In genomic region chr3:128788268-128788869, GRCh38 we compare ENCODE assay signal across 11 cellular contexts.
DNase-seq lines count a peak whose midpoint lies in the region; ATAC-seq, FAIRE-seq and TF ChIP-seq lines count a peak whose summit lies in the region.
"Had no signal": no experiment of that assay in that cellular context is flagged by ENCODE, and none has a peak within 500 bp of the region (broad histone marks: within the 10 kb centered on the region; RNA-seq: fewer than 3 reads in every experiment).

No MANE protein-coding gene starts in this region.

- H3K27ac ChIP-seq in CD4-positive, alpha-beta memory T cell (ENCODE audit: low read depth, low read length) = peak overlapping the region; percentile 48
- no peak overlapping the region for H3K27ac ChIP-seq in HEK293 (ENCODE audit: extremely low read depth, low read depth, low read length)
- no peak overlapping the region for H3K27ac ChIP-seq in right lobe of liver
- H3K27ac ChIP-seq in kidney (ENCODE audit: low read depth in 2 of 2, low read length in 2 of 2) = no peak overlapping the region
- H3K27ac ChIP-seq: body of pancreas, SK-N-MC had no signal

- ATAC-seq in right lobe of liver (no peak), HG02981 (IDR thresholded peaks at IDR 0.05; ENCODE audit: unreplicated experiment) (no peak)
- ATAC-seq: body of pancreas had no signal

- H3K9ac ChIP-seq in kidney (ENCODE audit: low read length in 2 of 2) = no peak overlapping the region

- 81% methylated on average over 3 of the region's 5 CpGs for WGBS in right lobe of liver (ENCODE audit: insufficient coverage, low coverage, low lambda C conversion rate, missing lambda C conversion rate)

- no peak for FAIRE-seq in kidney (lab: Jason Lieb, UNC)

- peak in 2 of 5 donors; percentile 17 to 35 for DNase-seq in CD4-positive, alpha-beta memory T cell
- DNase-seq in activated naive CD4-positive, alpha-beta T cell treated with anti-CD3 and anti-CD28 coated beads, Interleukin-2, amount 10 ng/mL, durations not matched to agents 7 days and 5 days = peak; percentile 25
- DNase-seq in nephron progenitor cell = no peak
- no peak for DNase-seq in NCI-H2081 treated with DMSO at 0.1 percent for 48 hours (lab: John Stamatoyannopoulos, UW)
- no peak for DNase-seq in right lobe of liver
- no peak for DNase-seq in kidney
- DNase-seq: body of pancreas, NCI-H524 had no signal

- no peaks in the 10 kb centered on the region for H3K27me3 Mint-ChIP-seq in CD4-positive, alpha-beta memory T cell
- no peaks in the 10 kb centered on the region for H3K27me3 Mint-ChIP-seq in activated naive CD4-positive, alpha-beta T cell treated with anti-CD3 and anti-CD28 coated beads, Interleukin-2, amount 10 ng/mL, durations not matched to agents 7 days and 5 days
- no peaks in the 10 kb centered on the region for H3K27me3 Mint-ChIP-seq in nephron progenitor cell (ENCODE audit: low read depth, poor library complexity)

- no peaks in the 10 kb centered on the region for H3K36me3 ChIP-seq in CD4-positive, alpha-beta memory T cell (ENCODE audit: insufficient read depth, low read length)
- H3K36me3 ChIP-seq in HEK293 (ENCODE audit: control insufficient read depth in 2 of 2, insufficient read depth in 1 of 2, low read length in 2 of 2) = no peaks in the 10 kb centered on the region
- H3K36me3 ChIP-seq in right lobe of liver = no peaks in the 10 kb centered on the region
- no peaks in the 10 kb centered on the region for H3K36me3 ChIP-seq in kidney (ENCODE audit: control insufficient read depth in 1 of 2, insufficient read depth in 2 of 2, low read length in 2 of 2)

- no peaks in the 10 kb centered on the region for H3K9me3 ChIP-seq in CD4-positive, alpha-beta memory T cell (ENCODE audit: control insufficient read depth in 1 of 2, low read length in 2 of 2)
- H3K9me3 ChIP-seq in HEK293 (ENCODE audit: control insufficient read depth, insufficient read depth, low read depth, low read length) (no peaks in the 10 kb centered on the region), right lobe of liver (no peaks in the 10 kb centered on the region), kidney (ENCODE audit: control insufficient read depth in 1 of 2, low read length in 2 of 2) (no peaks in the 10 kb centered on the region)
- H3K9me3 ChIP-seq: body of pancreas had no signal

- no peaks in the 10 kb centered on the region for H3K9me3 Mint-ChIP-seq in CD4-positive, alpha-beta memory T cell
- no peaks in the 10 kb centered on the region for H3K9me3 Mint-ChIP-seq in activated naive CD4-positive, alpha-beta T cell treated with anti-CD3 and anti-CD28 coated beads, Interleukin-2, amount 10 ng/mL, durations not matched to agents 7 days and 5 days
- H3K9me3 Mint-ChIP-seq in nephron progenitor cell = no peaks in the 10 kb centered on the region

- CTCF ChIA-PET in CD4-positive, alpha-beta memory T cell (lab: Charles Lee; ENCODE audit: partially characterized antibody) = interaction anchor here (0.7 to 3.8 kb wide), 14 partner anchors 8 to 1125 kb away, joined by 3 to 82 read pairs (median 6); no protein-coding TSS in a partner anchor
- CTCF ChIA-PET in HEK293 (lab: Yijun Ruan, JAX) = interaction anchor here (0.6 to 1.9 kb wide), 5 partner anchors 10 to 295 kb away, joined by 3 to 7 read pairs (median 5); no protein-coding TSS in a partner anchor
- CTCF ChIA-PET in activated naive CD4-positive, alpha-beta T cell treated with anti-CD3 and anti-CD28 coated beads, Interleukin-2, amount 10 ng/mL, durations not matched to agents 7 days and 5 days (lab: Charles Lee) = interaction anchor here (0.8 to 5.1 kb wide), 8 partner anchors 8 to 108 kb away, joined by 3 to 26 read pairs (median 6); no protein-coding TSS in a partner anchor

- peaks cover 55 to 82% (median 69%) of the 10 kb centered on the region in 4 donors for H3K4me1 Mint-ChIP-seq in CD4-positive, alpha-beta memory T cell
- H3K4me1 Mint-ChIP-seq in activated naive CD4-positive, alpha-beta T cell treated with anti-CD3 and anti-CD28 coated beads, Interleukin-2, amount 10 ng/mL, durations not matched to agents 7 days and 5 days = peaks cover 85% of the 10 kb centered on the region
- peaks cover 52% of the 10 kb centered on the region for H3K4me1 Mint-ChIP-seq in nephron progenitor cell

- H3K4me1 ChIP-seq in CD4-positive, alpha-beta memory T cell (ENCODE audit: insufficient read depth, low read length) = peaks cover 80% of the 10 kb centered on the region
- H3K4me1 ChIP-seq in HEK293 (ENCODE audit: control insufficient read depth, insufficient read depth, low read length) = peaks cover 3% of the 10 kb centered on the region; the same call in 1 of the 2 replicates
- H3K4me1 ChIP-seq in right lobe of liver = peaks cover 0 to 10% (median under 1%) of the 10 kb centered on the region in 4 donors
- H3K4me1 ChIP-seq in kidney (ENCODE audit: control insufficient read depth in 1 of 2, insufficient read depth in 1 of 2, low read depth in 1 of 2, low read length in 2 of 2) = peaks cover 11 to 28% of the 10 kb centered on the region in 2 donors

- TF ChIP-seq CTCF in HEK293 (tag by site-specific recombination; IDR thresholded peaks at IDR 0.05) = no peak
- TF ChIP-seq CTCF in nephron progenitor cell (IDR thresholded peaks at IDR 0.05) = no peak
- no peak for TF ChIP-seq CTCF in right lobe of liver (IDR thresholded peaks at IDR 0.05)
- no peak for TF ChIP-seq CTCF in kidney (IDR thresholded peaks at IDR 0.05; ENCODE audit: borderline replicate concordance, extremely low read depth, insufficient read depth)

- intact Hi-C loops in CD4-positive, alpha-beta memory T cell (cut with micrococcal nuclease) = loop anchor here (2.0 kb wide), 1 partner anchor 16 kb away; no protein-coding TSS in a partner anchor
- intact Hi-C loops in right lobe of liver (cut with DNase I) (no loop called here), kidney (cut with DNase I) (no loop called here)

- no peak for TF ChIP-seq POLR2A in right lobe of liver (IDR thresholded peaks at IDR 0.05)

- POLR2A ChIA-PET in CD4-positive, alpha-beta memory T cell (lab: Charles Lee; ENCODE audit: partially characterized antibody) = interaction anchor here (0.8 to 3.8 kb wide), 23 partner anchors 10 to 528 kb away, joined by 3 to 63 read pairs (median 6); partner anchors contain the start of genes ACAD9, RAB7A and RPN1
- POLR2A ChIA-PET in HEK293 (lab: Yijun Ruan, JAX) = no interaction called here

- peaks cover 0 to 2% of the 10 kb centered on the region in 2 donors for H3K36me3 Mint-ChIP-seq in CD4-positive, alpha-beta memory T cell
- peaks cover 16% of the 10 kb centered on the region for H3K36me3 Mint-ChIP-seq in activated naive CD4-positive, alpha-beta T cell treated with anti-CD3 and anti-CD28 coated beads, Interleukin-2, amount 10 ng/mL, durations not matched to agents 7 days and 5 days
- peaks cover 6% of the 10 kb centered on the region for H3K36me3 Mint-ChIP-seq in nephron progenitor cell (ENCODE audit: low read depth)

- peak overlapping the region; percentile 89 to 98 (median 94) for H3K27ac Mint-ChIP-seq in CD4-positive, alpha-beta memory T cell
- peak overlapping the region; percentile 94 for H3K27ac Mint-ChIP-seq in activated naive CD4-positive, alpha-beta T cell treated with anti-CD3 and anti-CD28 coated beads, Interleukin-2, amount 10 ng/mL, durations not matched to agents 7 days and 5 days
- H3K27ac Mint-ChIP-seq in nephron progenitor cell = peak overlapping the region; percentile 66

- peak overlapping the region; percentile 70 to 90 (median 84) for H3K4me3 Mint-ChIP-seq in CD4-positive, alpha-beta memory T cell
- H3K4me3 Mint-ChIP-seq in activated naive CD4-positive, alpha-beta T cell treated with anti-CD3 and anti-CD28 coated beads, Interleukin-2, amount 10 ng/mL, durations not matched to agents 7 days and 5 days = peak overlapping the region; percentile 67
- H3K4me3 Mint-ChIP-seq in nephron progenitor cell = no peak overlapping the region

- no peaks in the 10 kb centered on the region for H3K27me3 ChIP-seq in CD4-positive, alpha-beta memory T cell (ENCODE audit: insufficient read depth, low read length)
- no peaks in the 10 kb centered on the region for H3K27me3 ChIP-seq in right lobe of liver
- H3K27me3 ChIP-seq: body of pancreas had no signal

- H3K4me3 ChIP-seq in CD4-positive, alpha-beta memory T cell (ENCODE audit: low read length in 2 of 2) = peak overlapping the region; percentile 21 to 57
- H3K4me3 ChIP-seq in HEK293 (ENCODE audit: low read depth, low read length) (no peak overlapping the region), right lobe of liver (no peak overlapping the region), kidney (ENCODE audit: low read length in 2 of 2) (no peak overlapping the region)
- H3K4me3 ChIP-seq: body of pancreas, SK-N-MC had no signal

TF ChIP-seq in HEK293, 187 proteins besides CTCF, POLR2A, EP300 and RAD21:
- TF ChIP-seq, protein P1, sequence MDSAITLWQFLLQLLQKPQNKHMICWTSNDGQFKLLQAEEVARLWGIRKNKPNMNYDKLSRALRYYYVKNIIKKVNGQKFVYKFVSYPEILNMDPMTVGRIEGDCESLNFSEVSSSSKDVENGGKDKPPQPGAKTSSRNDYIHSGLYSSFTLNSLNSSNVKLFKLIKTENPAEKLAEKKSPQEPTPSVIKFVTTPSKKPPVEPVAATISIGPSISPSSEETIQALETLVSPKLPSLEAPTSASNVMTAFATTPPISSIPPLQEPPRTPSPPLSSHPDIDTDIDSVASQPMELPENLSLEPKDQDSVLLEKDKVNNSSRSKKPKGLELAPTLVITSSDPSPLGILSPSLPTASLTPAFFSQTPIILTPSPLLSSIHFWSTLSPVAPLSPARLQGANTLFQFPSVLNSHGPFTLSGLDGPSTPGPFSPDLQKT (IDR thresholded peaks at IDR 0.05; ENCODE audit: borderline replicate concordance, low read depth, low read length) = no peak
- TF ChIP-seq SCRT1 (tag by site-specific recombination; IDR thresholded peaks at IDR 0.05; ENCODE audit: borderline replicate concordance) (no peak), GLIS2 (tag by site-specific recombination; IDR thresholded peaks at IDR 0.05) (0 out of 2 replicates have a peak, but pooled peaks have one; percentile 19), ZNF157 (tag by site-specific recombination; IDR thresholded peaks at IDR 0.05) (no peak), OSR2 (tag by site-specific recombination; IDR thresholded peaks at IDR 0.05) (no peak), ZNF561 (tag by site-specific recombination; IDR thresholded peaks at IDR 0.05; ENCODE audit: borderline replicate concordance) (no peak)
- TF ChIP-seq, protein P2, sequence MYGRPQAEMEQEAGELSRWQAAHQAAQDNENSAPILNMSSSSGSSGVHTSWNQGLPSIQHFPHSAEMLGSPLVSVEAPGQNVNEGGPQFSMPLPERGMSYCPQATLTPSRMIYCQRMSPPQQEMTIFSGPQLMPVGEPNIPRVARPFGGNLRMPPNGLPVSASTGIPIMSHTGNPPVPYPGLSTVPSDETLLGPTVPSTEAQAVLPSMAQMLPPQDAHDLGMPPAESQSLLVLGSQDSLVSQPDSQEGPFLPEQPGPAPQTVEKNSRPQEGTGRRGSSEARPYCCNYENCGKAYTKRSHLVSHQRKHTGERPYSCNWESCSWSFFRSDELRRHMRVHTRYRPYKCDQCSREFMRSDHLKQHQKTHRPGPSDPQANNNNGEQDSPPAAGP (tag by site-specific recombination; IDR thresholded peaks at IDR 0.05) = no peak

Comparison
In these comparisons a context has a peak if more than half of its experiments do, and no peak if none do; other contexts are left out.
1. H3K4me3 ChIP-seq: peak in CD4-positive, alpha-beta memory T cell (2 of 2); none in HEK293 (single experiment), right lobe of liver (0 of 3) and kidney (0 of 2).
2. Peak in every context shown above with its lines, with median percentiles within 50 percentile points of each other: H3K27ac Mint-ChIP-seq.